ENCODE assay signal across 8 cellular contexts in genomic region chr1:247111259-247111635, GRCh38. TPM values are rescaled to one million over a fixed set of nuclear protein-coding genes. Genes with fewer than 3 reads are reported as not detected.
DNase-seq lines count a peak whose midpoint lies in the region; ATAC-seq and TF ChIP-seq lines count a peak whose summit lies in the region.

No MANE protein-coding gene starts in this region.

- no peak for TF ChIP-seq CTCF in astrocyte of the cerebellum (IDR thresholded peaks at IDR 0.05; ENCODE audit: low read depth, low read length, missing control alignments)

- intact Hi-C loops in activated CD4-positive, alpha-beta T cell treated with anti-CD3 and anti-CD28 coated beads, Interleukin-2, amount 10 ng/mL, durations not matched to agents 24 days and 14 days (cut with micrococcal nuclease), result no loop called here
- intact Hi-C loops in posterior vena cava (cut with DNase I), result no loop called here

- no peak for DNase-seq in activated CD4-positive, alpha-beta T cell treated with anti-CD3 and anti-CD28 coated beads, Interleukin-2, amount 10 ng/mL, durations not matched to agents 24 days and 14 days
- no peak for DNase-seq in activated CD4-positive, alpha-beta T cell treated with anti-CD3 and anti-CD28 coated beads for 1 hour
- no peak for DNase-seq in astrocyte of the cerebellum (ENCODE audit: low read depth)
- DNase-seq in iPS-NIHi7 (ENCODE audit: extremely low spot score), result peak; percentile 30
- DNase-seq in stimulated activated effector memory CD8-positive, alpha-beta T cell treated with anti-CD3 and anti-CD28 coated beads, Interleukin-12 subunit alpha, Interleukin-12 subunit beta, amount 100 ng/mL, for 72 hours (ENCODE audit: low spot score in 2 of 2), result no peak
- no peak for DNase-seq in posterior vena cava (ENCODE audit: low spot score)

- peaks cover 48% of the 10 kb centered on the region for H3K27me3 Mint-ChIP-seq in activated CD4-positive, alpha-beta T cell treated with anti-CD3 and anti-CD28 coated beads, Interleukin-2, amount 10 ng/mL, durations not matched to agents 24 days and 14 days

- ATAC-seq in stimulated activated effector memory CD8-positive, alpha-beta T cell treated with anti-CD3 and anti-CD28 coated beads, Interleukin-12 subunit alpha, Interleukin-12 subunit beta, amount 100 ng/mL, for 72 hours, result peak; percentile 29
- no peak for ATAC-seq in GM19455 (IDR thresholded peaks at IDR 0.05; ENCODE audit: unreplicated experiment)
- ATAC-seq in GM21390 (IDR thresholded peaks at IDR 0.05; ENCODE audit: unreplicated experiment), result no peak

- H3K9me3 Mint-ChIP-seq in activated CD4-positive, alpha-beta T cell treated with anti-CD3 and anti-CD28 coated beads, Interleukin-2, amount 10 ng/mL, durations not matched to agents 24 days and 14 days, result peaks cover 17% of the 10 kb centered on the region
- H3K9me3 Mint-ChIP-seq in stimulated activated effector memory CD8-positive, alpha-beta T cell treated with anti-CD3 and anti-CD28 coated beads, Interleukin-12 subunit alpha, Interleukin-12 subunit beta, amount 100 ng/mL, for 72 hours, result no peaks in the 10 kb centered on the region

- peak overlapping the region; percentile 50 for H3K4me3 ChIP-seq in astrocyte of the cerebellum (ENCODE audit: low read depth, low read length)

- H3K4me3 Mint-ChIP-seq in activated CD4-positive, alpha-beta T cell treated with anti-CD3 and anti-CD28 coated beads, Interleukin-2, amount 10 ng/mL, durations not matched to agents 24 days and 14 days, result peak overlapping the region; percentile 71
- H3K4me3 Mint-ChIP-seq in stimulated activated effector memory CD8-positive, alpha-beta T cell treated with anti-CD3 and anti-CD28 coated beads, Interleukin-12 subunit alpha, Interleukin-12 subunit beta, amount 100 ng/mL, for 72 hours, result peak overlapping the region; percentile 72

- peaks cover 6% of the 10 kb centered on the region for H3K4me1 Mint-ChIP-seq in activated CD4-positive, alpha-beta T cell treated with anti-CD3 and anti-CD28 coated beads, Interleukin-2, amount 10 ng/mL, durations not matched to agents 24 days and 14 days
- H3K4me1 Mint-ChIP-seq in stimulated activated effector memory CD8-positive, alpha-beta T cell treated with anti-CD3 and anti-CD28 coated beads, Interleukin-12 subunit alpha, Interleukin-12 subunit beta, amount 100 ng/mL, for 72 hours, result peaks cover 13% of the 10 kb centered on the region

- no peak overlapping the region for H3K27ac Mint-ChIP-seq in activated CD4-positive, alpha-beta T cell treated with anti-CD3 and anti-CD28 coated beads, Interleukin-2, amount 10 ng/mL, durations not matched to agents 24 days and 14 days
- no peak overlapping the region for H3K27ac Mint-ChIP-seq in stimulated activated effector memory CD8-positive, alpha-beta T cell treated with anti-CD3 and anti-CD28 coated beads, Interleukin-12 subunit alpha, Interleukin-12 subunit beta, amount 100 ng/mL, for 72 hours

- no peaks in the 10 kb centered on the region for H3K36me3 Mint-ChIP-seq in activated CD4-positive, alpha-beta T cell treated with anti-CD3 and anti-CD28 coated beads, Interleukin-2, amount 10 ng/mL, durations not matched to agents 24 days and 14 days (ENCODE audit: low read depth)
- H3K36me3 Mint-ChIP-seq in stimulated activated effector memory CD8-positive, alpha-beta T cell treated with anti-CD3 and anti-CD28 coated beads, Interleukin-12 subunit alpha, Interleukin-12 subunit beta, amount 100 ng/mL, for 72 hours, result peaks cover 5% of the 10 kb centered on the region

- in situ Hi-C loops in astrocyte of the cerebellum (cut with HindIII; ENCODE audit: low sequenced_read_pairs), result no loop called here

RNA-seq across cellular contexts. Expression of gene ZNF669, which starts 7.1 kb away (rescaled TPM):
- 6.2 and 6.7 TPM in 2 replicates for total RNA-seq in activated CD4-positive, alpha-beta T cell treated with anti-CD3 and anti-CD28 coated beads, Interleukin-2, amount 10 ng/mL, durations not matched to agents 24 days and 14 days
- 1 to 10 TPM; 5.7 to 6.4 TPM for total RNA-seq in posterior vena cava

RNA-seq across cellular contexts. Expression of gene ZNF670, which starts 32.6 kb away (rescaled TPM):
- total RNA-seq in activated CD4-positive, alpha-beta T cell treated with anti-CD3 and anti-CD28 coated beads, Interleukin-2, amount 10 ng/mL, durations not matched to agents 24 days and 14 days, result 2.8 TPM in 2 replicates
- total RNA-seq in posterior vena cava, result 1 to 10 TPM; 3.3 to 3.9 TPM
